Comparison of ENCODE assay signal across 1 cellular context in the genomic region with DNA sequence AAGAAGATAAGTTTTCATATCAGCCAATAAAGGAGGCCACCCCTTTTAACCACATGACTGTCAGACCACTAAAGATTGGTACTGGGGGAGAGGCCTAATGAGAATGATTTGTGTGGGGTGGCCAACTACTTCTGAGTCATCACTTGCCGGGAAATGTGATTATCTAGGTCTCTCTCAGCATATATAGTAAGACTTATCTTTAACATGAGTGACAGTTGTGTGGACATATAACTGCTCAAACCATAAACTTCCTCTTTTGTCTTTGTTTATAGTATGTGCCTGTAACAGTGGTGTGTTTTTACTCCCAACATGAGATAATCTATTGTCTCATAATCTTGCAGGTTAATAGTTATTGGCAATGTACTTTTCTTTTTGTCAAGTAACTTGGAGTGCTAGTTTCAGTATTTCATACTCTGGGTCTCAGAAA.
TF ChIP-seq lines count a peak whose summit lies in the region.

No MANE protein-coding gene starts in this region.

TF ChIP-seq in K562, 482 proteins besides CTCF, POLR2A, EP300 and RAD21 (continued from another document and continues in another):
- TF ChIP-seq, protein P1, sequence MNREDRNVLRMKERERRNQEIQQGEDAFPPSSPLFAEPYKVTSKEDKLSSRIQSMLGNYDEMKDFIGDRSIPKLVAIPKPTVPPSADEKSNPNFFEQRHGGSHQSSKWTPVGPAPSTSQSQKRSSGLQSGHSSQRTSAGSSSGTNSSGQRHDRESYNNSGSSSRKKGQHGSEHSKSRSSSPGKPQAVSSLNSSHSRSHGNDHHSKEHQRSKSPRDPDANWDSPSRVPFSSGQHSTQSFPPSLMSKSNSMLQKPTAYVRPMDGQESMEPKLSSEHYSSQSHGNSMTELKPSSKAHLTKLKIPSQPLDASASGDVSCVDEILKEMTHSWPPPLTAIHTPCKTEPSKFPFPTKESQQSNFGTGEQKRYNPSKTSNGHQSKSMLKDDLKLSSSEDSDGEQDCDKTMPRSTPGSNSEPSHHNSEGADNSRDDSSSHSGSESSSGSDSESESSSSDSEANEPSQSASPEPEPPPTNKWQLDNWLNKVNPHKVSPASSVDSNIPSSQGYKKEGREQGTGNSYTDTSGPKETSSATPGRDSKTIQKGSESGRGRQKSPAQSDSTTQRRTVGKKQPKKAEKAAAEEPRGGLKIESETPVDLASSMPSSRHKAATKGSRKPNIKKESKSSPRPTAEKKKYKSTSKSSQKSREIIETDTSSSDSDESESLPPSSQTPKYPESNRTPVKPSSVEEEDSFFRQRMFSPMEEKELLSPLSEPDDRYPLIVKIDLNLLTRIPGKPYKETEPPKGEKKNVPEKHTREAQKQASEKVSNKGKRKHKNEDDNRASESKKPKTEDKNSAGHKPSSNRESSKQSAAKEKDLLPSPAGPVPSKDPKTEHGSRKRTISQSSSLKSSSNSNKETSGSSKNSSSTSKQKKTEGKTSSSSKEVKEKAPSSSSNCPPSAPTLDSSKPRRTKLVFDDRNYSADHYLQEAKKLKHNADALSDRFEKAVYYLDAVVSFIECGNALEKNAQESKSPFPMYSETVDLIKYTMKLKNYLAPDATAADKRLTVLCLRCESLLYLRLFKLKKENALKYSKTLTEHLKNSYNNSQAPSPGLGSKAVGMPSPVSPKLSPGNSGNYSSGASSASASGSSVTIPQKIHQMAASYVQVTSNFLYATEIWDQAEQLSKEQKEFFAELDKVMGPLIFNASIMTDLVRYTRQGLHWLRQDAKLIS (CRISPR knock-in tag; IDR thresholded peaks at IDR 0.05) = no peak
- TF ChIP-seq, protein P2, sequence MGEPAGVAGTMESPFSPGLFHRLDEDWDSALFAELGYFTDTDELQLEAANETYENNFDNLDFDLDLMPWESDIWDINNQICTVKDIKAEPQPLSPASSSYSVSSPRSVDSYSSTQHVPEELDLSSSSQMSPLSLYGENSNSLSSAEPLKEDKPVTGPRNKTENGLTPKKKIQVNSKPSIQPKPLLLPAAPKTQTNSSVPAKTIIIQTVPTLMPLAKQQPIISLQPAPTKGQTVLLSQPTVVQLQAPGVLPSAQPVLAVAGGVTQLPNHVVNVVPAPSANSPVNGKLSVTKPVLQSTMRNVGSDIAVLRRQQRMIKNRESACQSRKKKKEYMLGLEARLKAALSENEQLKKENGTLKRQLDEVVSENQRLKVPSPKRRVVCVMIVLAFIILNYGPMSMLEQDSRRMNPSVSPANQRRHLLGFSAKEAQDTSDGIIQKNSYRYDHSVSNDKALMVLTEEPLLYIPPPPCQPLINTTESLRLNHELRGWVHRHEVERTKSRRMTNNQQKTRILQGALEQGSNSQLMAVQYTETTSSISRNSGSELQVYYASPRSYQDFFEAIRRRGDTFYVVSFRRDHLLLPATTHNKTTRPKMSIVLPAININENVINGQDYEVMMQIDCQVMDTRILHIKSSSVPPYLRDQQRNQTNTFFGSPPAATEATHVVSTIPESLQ (CRISPR knock-in tag; IDR thresholded peaks at IDR 0.05) = no peak
- TF ChIP-seq KDM2B (CRISPR knock-in tag; IDR thresholded peaks at IDR 0.05) = no peak
- TF ChIP-seq ZNF77 (CRISPR knock-in tag; IDR thresholded peaks at IDR 0.05) = no peak
- TF ChIP-seq PHF20 (IDR thresholded peaks at IDR 0.05; ENCODE audit: partially characterized antibody) = no peak
- TF ChIP-seq CHD1 (IDR thresholded peaks at IDR 0.05; ENCODE audit: low read length) = no peak
- TF ChIP-seq, protein P3, sequence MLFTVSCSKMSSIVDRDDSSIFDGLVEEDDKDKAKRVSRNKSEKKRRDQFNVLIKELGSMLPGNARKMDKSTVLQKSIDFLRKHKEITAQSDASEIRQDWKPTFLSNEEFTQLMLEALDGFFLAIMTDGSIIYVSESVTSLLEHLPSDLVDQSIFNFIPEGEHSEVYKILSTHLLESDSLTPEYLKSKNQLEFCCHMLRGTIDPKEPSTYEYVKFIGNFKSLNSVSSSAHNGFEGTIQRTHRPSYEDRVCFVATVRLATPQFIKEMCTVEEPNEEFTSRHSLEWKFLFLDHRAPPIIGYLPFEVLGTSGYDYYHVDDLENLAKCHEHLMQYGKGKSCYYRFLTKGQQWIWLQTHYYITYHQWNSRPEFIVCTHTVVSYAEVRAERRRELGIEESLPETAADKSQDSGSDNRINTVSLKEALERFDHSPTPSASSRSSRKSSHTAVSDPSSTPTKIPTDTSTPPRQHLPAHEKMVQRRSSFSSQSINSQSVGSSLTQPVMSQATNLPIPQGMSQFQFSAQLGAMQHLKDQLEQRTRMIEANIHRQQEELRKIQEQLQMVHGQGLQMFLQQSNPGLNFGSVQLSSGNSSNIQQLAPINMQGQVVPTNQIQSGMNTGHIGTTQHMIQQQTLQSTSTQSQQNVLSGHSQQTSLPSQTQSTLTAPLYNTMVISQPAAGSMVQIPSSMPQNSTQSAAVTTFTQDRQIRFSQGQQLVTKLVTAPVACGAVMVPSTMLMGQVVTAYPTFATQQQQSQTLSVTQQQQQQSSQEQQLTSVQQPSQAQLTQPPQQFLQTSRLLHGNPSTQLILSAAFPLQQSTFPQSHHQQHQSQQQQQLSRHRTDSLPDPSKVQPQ (CRISPR knock-in tag; IDR thresholded peaks at IDR 0.05; ENCODE audit: borderline replicate concordance) = no peak
- TF ChIP-seq IRF2 (CRISPR knock-in tag; IDR thresholded peaks at IDR 0.05) = no peak
- TF ChIP-seq ZFPM2 (CRISPR knock-in tag; IDR thresholded peaks at IDR 0.05) = no peak
- no peak for TF ChIP-seq POLR2B (IDR thresholded peaks at IDR 0.05; ENCODE audit: low read depth, partially characterized antibody)
- no peak for TF ChIP-seq EWSR1 (IDR thresholded peaks at IDR 0.05; ENCODE audit: borderline replicate concordance, low read depth, partially characterized antibody)
- no peak for TF ChIP-seq DDX20 (tag; IDR thresholded peaks at IDR 0.05; ENCODE audit: low read depth)
- TF ChIP-seq NBN (IDR thresholded peaks at IDR 0.05; ENCODE audit: low read depth) = 0 out of 2 replicates have a peak, but pooled peaks have one; percentile 46
- TF ChIP-seq RUNX1 (IDR thresholded peaks at IDR 0.05; ENCODE audit: low read depth) = no peak
- TF ChIP-seq SP1 (CRISPR knock-in tag; IDR thresholded peaks at IDR 0.05) = peak; percentile 33; the same call in 1 of the 2 replicates
- peak; percentile 98 for TF ChIP-seq DPF2 (IDR thresholded peaks at IDR 0.05)
- peak; percentile 82 for TF ChIP-seq STAT5A (IDR thresholded peaks at IDR 0.05; ENCODE audit: borderline replicate concordance, low read length)
- no peak for TF ChIP-seq RBM34 (IDR thresholded peaks at IDR 0.05; ENCODE audit: borderline replicate concordance, insufficient read depth, low read length)
- TF ChIP-seq, protein P4, sequence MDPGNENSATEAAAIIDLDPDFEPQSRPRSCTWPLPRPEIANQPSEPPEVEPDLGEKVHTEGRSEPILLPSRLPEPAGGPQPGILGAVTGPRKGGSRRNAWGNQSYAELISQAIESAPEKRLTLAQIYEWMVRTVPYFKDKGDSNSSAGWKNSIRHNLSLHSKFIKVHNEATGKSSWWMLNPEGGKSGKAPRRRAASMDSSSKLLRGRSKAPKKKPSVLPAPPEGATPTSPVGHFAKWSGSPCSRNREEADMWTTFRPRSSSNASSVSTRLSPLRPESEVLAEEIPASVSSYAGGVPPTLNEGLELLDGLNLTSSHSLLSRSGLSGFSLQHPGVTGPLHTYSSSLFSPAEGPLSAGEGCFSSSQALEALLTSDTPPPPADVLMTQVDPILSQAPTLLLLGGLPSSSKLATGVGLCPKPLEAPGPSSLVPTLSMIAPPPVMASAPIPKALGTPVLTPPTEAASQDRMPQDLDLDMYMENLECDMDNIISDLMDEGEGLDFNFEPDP (CRISPR knock-in tag; IDR thresholded peaks at IDR 0.05) = no peak
- TF ChIP-seq, protein P5, sequence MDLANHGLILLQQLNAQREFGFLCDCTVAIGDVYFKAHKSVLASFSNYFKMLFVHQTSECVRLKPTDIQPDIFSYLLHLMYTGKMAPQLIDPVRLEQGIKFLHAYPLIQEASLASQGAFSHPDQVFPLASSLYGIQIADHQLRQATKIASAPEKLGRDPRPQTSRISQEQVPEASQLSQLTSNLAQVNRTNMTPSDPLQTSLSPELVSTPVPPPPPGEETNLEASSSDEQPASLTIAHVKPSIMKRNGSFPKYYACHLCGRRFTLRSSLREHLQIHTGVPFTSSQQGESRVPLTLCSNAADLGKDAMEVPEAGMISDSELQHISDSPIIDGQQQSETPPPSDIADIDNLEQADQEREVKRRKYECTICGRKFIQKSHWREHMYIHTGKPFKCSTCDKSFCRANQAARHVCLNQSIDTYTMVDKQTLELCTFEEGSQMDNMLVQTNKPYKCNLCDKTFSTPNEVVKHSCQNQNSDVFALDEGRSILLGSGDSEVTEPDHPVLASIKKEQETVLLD (IDR thresholded peaks at IDR 0.05) = no peak; the same call in 1 of the 2 replicates
- TF ChIP-seq XRCC5 (IDR thresholded peaks at IDR 0.05; ENCODE audit: low read depth, low read length) = no peak
- no peak for TF ChIP-seq SIRT6 (IDR thresholded peaks at IDR 0.05; ENCODE audit: low read depth, low read length)
- no peak for TF ChIP-seq RFX5 (IDR thresholded peaks at IDR 0.05; ENCODE audit: low read depth, low read length)
- 0 out of 2 replicates have a peak, but pooled peaks have one; percentile 31 for TF ChIP-seq ZNF134 (CRISPR knock-in tag; conservative IDR thresholded peaks at IDR 0.05)
- TF ChIP-seq, protein P6, sequence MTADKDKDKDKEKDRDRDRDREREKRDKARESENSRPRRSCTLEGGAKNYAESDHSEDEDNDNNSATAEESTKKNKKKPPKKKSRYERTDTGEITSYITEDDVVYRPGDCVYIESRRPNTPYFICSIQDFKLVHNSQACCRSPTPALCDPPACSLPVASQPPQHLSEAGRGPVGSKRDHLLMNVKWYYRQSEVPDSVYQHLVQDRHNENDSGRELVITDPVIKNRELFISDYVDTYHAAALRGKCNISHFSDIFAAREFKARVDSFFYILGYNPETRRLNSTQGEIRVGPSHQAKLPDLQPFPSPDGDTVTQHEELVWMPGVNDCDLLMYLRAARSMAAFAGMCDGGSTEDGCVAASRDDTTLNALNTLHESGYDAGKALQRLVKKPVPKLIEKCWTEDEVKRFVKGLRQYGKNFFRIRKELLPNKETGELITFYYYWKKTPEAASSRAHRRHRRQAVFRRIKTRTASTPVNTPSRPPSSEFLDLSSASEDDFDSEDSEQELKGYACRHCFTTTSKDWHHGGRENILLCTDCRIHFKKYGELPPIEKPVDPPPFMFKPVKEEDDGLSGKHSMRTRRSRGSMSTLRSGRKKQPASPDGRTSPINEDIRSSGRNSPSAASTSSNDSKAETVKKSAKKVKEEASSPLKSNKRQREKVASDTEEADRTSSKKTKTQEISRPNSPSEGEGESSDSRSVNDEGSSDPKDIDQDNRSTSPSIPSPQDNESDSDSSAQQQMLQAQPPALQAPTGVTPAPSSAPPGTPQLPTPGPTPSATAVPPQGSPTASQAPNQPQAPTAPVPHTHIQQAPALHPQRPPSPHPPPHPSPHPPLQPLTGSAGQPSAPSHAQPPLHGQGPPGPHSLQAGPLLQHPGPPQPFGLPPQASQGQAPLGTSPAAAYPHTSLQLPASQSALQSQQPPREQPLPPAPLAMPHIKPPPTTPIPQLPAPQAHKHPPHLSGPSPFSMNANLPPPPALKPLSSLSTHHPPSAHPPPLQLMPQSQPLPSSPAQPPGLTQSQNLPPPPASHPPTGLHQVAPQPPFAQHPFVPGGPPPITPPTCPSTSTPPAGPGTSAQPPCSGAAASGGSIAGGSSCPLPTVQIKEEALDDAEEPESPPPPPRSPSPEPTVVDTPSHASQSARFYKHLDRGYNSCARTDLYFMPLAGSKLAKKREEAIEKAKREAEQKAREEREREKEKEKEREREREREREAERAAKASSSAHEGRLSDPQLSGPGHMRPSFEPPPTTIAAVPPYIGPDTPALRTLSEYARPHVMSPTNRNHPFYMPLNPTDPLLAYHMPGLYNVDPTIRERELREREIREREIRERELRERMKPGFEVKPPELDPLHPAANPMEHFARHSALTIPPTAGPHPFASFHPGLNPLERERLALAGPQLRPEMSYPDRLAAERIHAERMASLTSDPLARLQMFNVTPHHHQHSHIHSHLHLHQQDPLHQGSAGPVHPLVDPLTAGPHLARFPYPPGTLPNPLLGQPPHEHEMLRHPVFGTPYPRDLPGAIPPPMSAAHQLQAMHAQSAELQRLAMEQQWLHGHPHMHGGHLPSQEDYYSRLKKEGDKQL (CRISPR knock-in tag; IDR thresholded peaks at IDR 0.05; ENCODE audit: borderline replicate concordance) = no peak
- TF ChIP-seq, protein P7, sequence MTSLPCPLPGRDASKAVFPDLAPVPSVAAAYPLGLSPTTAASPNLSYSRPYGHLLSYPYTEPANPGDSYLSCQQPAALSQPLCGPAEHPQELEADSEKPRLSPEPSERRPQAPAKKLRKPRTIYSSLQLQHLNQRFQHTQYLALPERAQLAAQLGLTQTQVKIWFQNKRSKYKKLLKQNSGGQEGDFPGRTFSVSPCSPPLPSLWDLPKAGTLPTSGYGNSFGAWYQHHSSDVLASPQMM (CRISPR knock-in tag; IDR thresholded peaks at IDR 0.05) = no peak
- peak; percentile 86 for TF ChIP-seq KLF16 (IDR thresholded peaks at IDR 0.05)
- peak; percentile 88 for TF ChIP-seq ZNF644 (tag; IDR thresholded peaks at IDR 0.05; ENCODE audit: low read depth)
- 0 out of 2 replicates have a peak, but pooled peaks have one; percentile 14 for TF ChIP-seq KHSRP (IDR thresholded peaks at IDR 0.05)
- TF ChIP-seq, protein P8, sequence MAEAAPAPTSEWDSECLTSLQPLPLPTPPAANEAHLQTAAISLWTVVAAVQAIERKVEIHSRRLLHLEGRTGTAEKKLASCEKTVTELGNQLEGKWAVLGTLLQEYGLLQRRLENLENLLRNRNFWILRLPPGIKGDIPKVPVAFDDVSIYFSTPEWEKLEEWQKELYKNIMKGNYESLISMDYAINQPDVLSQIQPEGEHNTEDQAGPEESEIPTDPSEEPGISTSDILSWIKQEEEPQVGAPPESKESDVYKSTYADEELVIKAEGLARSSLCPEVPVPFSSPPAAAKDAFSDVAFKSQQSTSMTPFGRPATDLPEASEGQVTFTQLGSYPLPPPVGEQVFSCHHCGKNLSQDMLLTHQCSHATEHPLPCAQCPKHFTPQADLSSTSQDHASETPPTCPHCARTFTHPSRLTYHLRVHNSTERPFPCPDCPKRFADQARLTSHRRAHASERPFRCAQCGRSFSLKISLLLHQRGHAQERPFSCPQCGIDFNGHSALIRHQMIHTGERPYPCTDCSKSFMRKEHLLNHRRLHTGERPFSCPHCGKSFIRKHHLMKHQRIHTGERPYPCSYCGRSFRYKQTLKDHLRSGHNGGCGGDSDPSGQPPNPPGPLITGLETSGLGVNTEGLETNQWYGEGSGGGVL (CRISPR knock-in tag; IDR thresholded peaks at IDR 0.05) = no peak
- TF ChIP-seq, protein P9, sequence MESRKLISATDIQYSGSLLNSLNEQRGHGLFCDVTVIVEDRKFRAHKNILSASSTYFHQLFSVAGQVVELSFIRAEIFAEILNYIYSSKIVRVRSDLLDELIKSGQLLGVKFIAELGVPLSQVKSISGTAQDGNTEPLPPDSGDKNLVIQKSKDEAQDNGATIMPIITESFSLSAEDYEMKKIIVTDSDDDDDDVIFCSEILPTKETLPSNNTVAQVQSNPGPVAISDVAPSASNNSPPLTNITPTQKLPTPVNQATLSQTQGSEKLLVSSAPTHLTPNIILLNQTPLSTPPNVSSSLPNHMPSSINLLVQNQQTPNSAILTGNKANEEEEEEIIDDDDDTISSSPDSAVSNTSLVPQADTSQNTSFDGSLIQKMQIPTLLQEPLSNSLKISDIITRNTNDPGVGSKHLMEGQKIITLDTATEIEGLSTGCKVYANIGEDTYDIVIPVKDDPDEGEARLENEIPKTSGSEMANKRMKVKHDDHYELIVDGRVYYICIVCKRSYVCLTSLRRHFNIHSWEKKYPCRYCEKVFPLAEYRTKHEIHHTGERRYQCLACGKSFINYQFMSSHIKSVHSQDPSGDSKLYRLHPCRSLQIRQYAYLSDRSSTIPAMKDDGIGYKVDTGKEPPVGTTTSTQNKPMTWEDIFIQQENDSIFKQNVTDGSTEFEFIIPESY (CRISPR knock-in tag; IDR thresholded peaks at IDR 0.05) = no peak
